Comparison of ENCODE assay signal across 8 cellular contexts in the genomic region with DNA sequence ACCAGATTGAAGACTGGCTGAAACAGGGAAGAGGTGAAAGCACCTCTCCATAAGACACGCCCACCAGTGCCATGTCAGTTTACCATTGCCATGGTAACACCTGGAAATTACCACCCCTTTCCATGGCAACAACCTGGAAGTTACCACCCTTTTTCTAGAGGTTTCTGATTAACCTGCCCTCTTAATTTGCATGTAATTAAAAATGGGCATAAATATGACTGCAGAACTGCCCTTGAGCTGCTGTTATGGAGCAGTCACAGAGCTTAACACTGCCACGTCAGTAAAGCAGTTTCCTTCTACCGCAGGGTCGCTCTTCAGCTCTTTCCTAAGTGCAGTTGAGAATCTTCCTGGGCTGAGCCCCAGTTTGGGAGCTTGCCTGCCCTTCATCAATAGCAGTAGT. TPM values are rescaled to one million over a fixed set of nuclear protein-coding genes. Genes with fewer than 3 reads are reported as not detected.
A peak's percentile ranks its signal among the peaks of the same experiment; 100 is the strongest.
DNase-seq lines count a peak whose midpoint lies in the region; ATAC-seq and TF ChIP-seq lines count a peak whose summit lies in the region.

No MANE protein-coding gene starts in this region.

- ATAC-seq in HG02678 (IDR thresholded peaks at IDR 0.05; ENCODE audit: unreplicated experiment): peak; percentile 39

- intact Hi-C loops in left ventricle myocardium inferior (cut with micrococcal nuclease): no loop called here
- intact Hi-C loops in vagina (cut with DNase I): no loop called here

- H3K36me3 ChIP-seq in left ventricle myocardium inferior (no peaks in the 10 kb centered on the region), vagina (no peaks in the 10 kb centered on the region)

- TF ChIP-seq CTCF in left ventricle myocardium inferior (IDR thresholded peaks at IDR 0.05; ENCODE audit: borderline replicate concordance) (no peak), vagina (IDR thresholded peaks at IDR 0.05) (no peak)

- H3K4me1 ChIP-seq in left ventricle myocardium inferior (peaks cover 76% of the 10 kb centered on the region), vagina (peaks cover 49% of the 10 kb centered on the region)

- H3K27me3 ChIP-seq in left ventricle myocardium inferior (ENCODE audit: low read depth): no peaks in the 10 kb centered on the region
- H3K27me3 ChIP-seq in vagina: no peaks in the 10 kb centered on the region

- H3K27ac ChIP-seq in left ventricle myocardium inferior (replicated peaks) (peak overlapping the region; percentile 74), vagina (peak overlapping the region; percentile 15)

- no peak for TF ChIP-seq POLR2A in vagina (IDR thresholded peaks at IDR 0.05)

- H3K9me3 ChIP-seq in left ventricle myocardium inferior (replicated peaks) (no peaks in the 10 kb centered on the region), vagina (no peaks in the 10 kb centered on the region)

- DNase-seq in NCI-H2029 (lab: John Stamatoyannopoulos, UW) (peak; percentile 67), NCI-H2029 treated with DMSO at 0.1 percent for 48 hours (lab: John Stamatoyannopoulos, UW) (no peak), T-helper 1 cell (peak; percentile 43 to 65 (median 60)), left ventricle myocardium inferior (no peak), vagina (ENCODE audit: extremely low spot score in 2 of 2) (no peak), ecto neural progenitor cell (ENCODE audit: low spot score) (no peak), cortex of kidney (lab: John Stamatoyannopoulos, UW) (no peak)

- H3K4me3 ChIP-seq in left ventricle myocardium inferior: peak overlapping the region; percentile 13
- H3K4me3 ChIP-seq in vagina: no peak overlapping the region

RNA-seq across cellular contexts. Expression of a gene that starts 55.2 kb away (rescaled TPM):
- total RNA-seq in left ventricle myocardium inferior: 102 TPM
- 29.5 TPM for total RNA-seq in vagina

Comparison
In these comparisons a context has a peak if more than half of its experiments do, and no peak if none do; other contexts are left out.
1. DNase-seq: peak in NCI-H2029 (single experiment) and T-helper 1 cell (5 of 5); none in NCI-H2029 treated with DMSO at 0.1 percent for 48 hours (single experiment), left ventricle myocardium inferior (single experiment), vagina (0 of 2), ecto neural progenitor cell (single experiment) and cortex of kidney (single experiment).